ENCODE assay signal across 1 cellular context in the genomic region with DNA sequence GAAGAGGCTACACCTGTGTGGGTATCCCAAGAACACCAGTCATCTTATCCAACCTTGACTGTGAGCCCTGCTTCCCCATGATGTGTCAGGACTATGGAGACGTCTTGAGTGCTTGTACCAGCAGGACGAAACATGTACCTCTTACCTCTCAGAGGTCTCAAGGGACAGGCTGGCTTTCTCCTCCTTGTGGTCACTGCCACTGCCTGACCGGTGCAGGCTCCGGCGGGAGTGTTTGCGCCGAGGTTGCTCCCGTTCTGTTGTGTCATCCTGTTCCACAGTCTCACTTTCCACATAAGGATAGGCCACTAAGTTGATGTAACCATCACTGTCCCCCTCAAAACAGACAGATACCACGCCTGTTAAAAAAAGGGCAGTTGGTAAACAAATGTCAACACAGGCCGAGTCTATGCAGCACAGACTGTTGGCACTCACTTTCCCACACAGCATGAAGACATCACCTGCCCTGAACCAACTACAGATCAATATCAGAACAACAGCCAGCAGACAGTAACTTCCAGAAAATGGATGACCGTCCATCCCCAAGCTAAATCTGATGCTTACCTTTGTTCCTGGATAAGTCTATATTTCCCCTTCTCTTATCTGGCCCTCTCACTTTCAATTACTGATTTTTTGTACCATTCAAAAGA.
TF ChIP-seq lines count a peak whose summit lies in the region.

No MANE protein-coding gene starts in this region.

TF ChIP-seq in HepG2, 621 proteins besides CTCF, POLR2A, EP300 and RAD21:
- no peak for TF ChIP-seq ZNF557 (CRISPR knock-in tag; IDR thresholded peaks at IDR 0.05)
- TF ChIP-seq RBM22 (optimal IDR thresholded peaks at IDR 0.05; ENCODE audit: low read length): peak; percentile 25
- TF ChIP-seq ZMYM4 (CRISPR knock-in tag; IDR thresholded peaks at IDR 0.05): no peak
- TF ChIP-seq GLI4 (CRISPR knock-in tag; IDR thresholded peaks at IDR 0.05; ENCODE audit: borderline replicate concordance): no peak
